Comparison of ENCODE assay signal across 21 cellular contexts in genomic region chr4:65510976-65511375, GRCh38.
DNase-seq lines count a peak whose midpoint lies in the region; ATAC-seq, FAIRE-seq and TF ChIP-seq lines count a peak whose summit lies in the region.
"Had no signal": no experiment of that assay in that cellular context is flagged by ENCODE, and none has a peak within 500 bp of the region (broad histone marks: within the 10 kb centered on the region; RNA-seq: fewer than 3 reads in every experiment).

No MANE protein-coding gene starts in this region.

- H3K27ac ChIP-seq in breast epithelium (no peak overlapping the region), astrocyte (ENCODE audit: low read depth, low read length) (peak overlapping the region; percentile 59), foreskin keratinocyte (peak overlapping the region; percentile 20), esophagus muscularis mucosa (replicated peaks in 1 of 4) (no peak overlapping the region)
- H3K27ac ChIP-seq: 22Rv1, coronary artery, hepatocyte, KMS-11, thoracic aorta had no signal

- peaks cover 6% of the 10 kb centered on the region for H3K79me2 ChIP-seq in astrocyte (ENCODE audit: insufficient read depth, low read length)
- H3K79me2 ChIP-seq: hepatocyte had no signal

- H2AFZ ChIP-seq in astrocyte (ENCODE audit: low read depth, low read length) = no peak overlapping the region
- H2AFZ ChIP-seq: hepatocyte had no signal

- no peaks in the 10 kb centered on the region for H3K4me1 ChIP-seq in breast epithelium
- H3K4me1 ChIP-seq in astrocyte (ENCODE audit: insufficient read depth, low read length) = peaks cover 34% of the 10 kb centered on the region
- peaks cover 27% of the 10 kb centered on the region for H3K4me1 ChIP-seq in foreskin keratinocyte
- H3K4me1 ChIP-seq in esophagus muscularis mucosa = no peaks in the 10 kb centered on the region

- H3K9ac ChIP-seq in astrocyte (ENCODE audit: low read length) = peak overlapping the region; percentile 17
- H3K9ac ChIP-seq: KMS-11 had no signal

- CTCF ChIA-PET in MCF 10A (lab: Yijun Ruan, JAX) = interaction anchor here (0.6 kb wide), 1 partner anchor 75 kb away, joined by 3 read pairs; no protein-coding TSS in a partner anchor

- no peaks in the 10 kb centered on the region for H4K20me1 ChIP-seq in astrocyte (ENCODE audit: insufficient read depth, low read length)

- FAIRE-seq in astrocyte (lab: Jason Lieb, UNC) = no peak

- H3K27me3 Mint-ChIP-seq in MCF 10A (ENCODE audit: insufficient read depth, unreplicated experiment) (no peaks in the 10 kb centered on the region), astrocyte (ENCODE audit: low read depth, unreplicated experiment) (no peaks in the 10 kb centered on the region), type B pancreatic cell (no peaks in the 10 kb centered on the region)
- H3K27me3 Mint-ChIP-seq: T-helper 17 cell had no signal

- intact Hi-C loops in MCF 10A (cut with micrococcal nuclease) = no loop called here
- intact Hi-C loops in breast epithelium (cut with DNase I; ENCODE audit: low total_unique reads) = no loop called here
- intact Hi-C loops in esophagus muscularis mucosa (cut with DNase I) = no loop called here

- ATAC-seq in foreskin keratinocyte = peak; percentile 96
- ATAC-seq: T-helper 17 cell had no signal

- no peaks in the 10 kb centered on the region for H3K27me3 ChIP-seq in breast epithelium
- H3K27me3 ChIP-seq in astrocyte (ENCODE audit: insufficient read depth, low read length) = no peaks in the 10 kb centered on the region
- no peaks in the 10 kb centered on the region for H3K27me3 ChIP-seq in foreskin keratinocyte
- H3K27me3 ChIP-seq in esophagus muscularis mucosa = no peaks in the 10 kb centered on the region
- H3K27me3 ChIP-seq: hepatocyte had no signal

- H3K27ac Mint-ChIP-seq in MCF 10A (ENCODE audit: low read depth, unreplicated experiment) (peak overlapping the region; percentile 86), astrocyte (ENCODE audit: unreplicated experiment) (peak overlapping the region; percentile 34), type B pancreatic cell (no peak overlapping the region)
- H3K27ac Mint-ChIP-seq: CD14-positive monocyte, T-helper 17 cell had no signal

- H3K36me3 Mint-ChIP-seq in MCF 10A (ENCODE audit: insufficient read depth, unreplicated experiment) (no peaks in the 10 kb centered on the region), astrocyte (ENCODE audit: low read depth, unreplicated experiment) (no peaks in the 10 kb centered on the region), type B pancreatic cell (no peaks in the 10 kb centered on the region)
- H3K36me3 Mint-ChIP-seq: CD14-positive monocyte had no signal

- H3K4me3 Mint-ChIP-seq in MCF 10A (ENCODE audit: unreplicated experiment) (no peak overlapping the region), astrocyte (ENCODE audit: unreplicated experiment) (no peak overlapping the region), type B pancreatic cell (no peak overlapping the region)
- H3K4me3 Mint-ChIP-seq: CD14-positive monocyte, T-helper 17 cell had no signal

- no peaks in the 10 kb centered on the region for H3K9me3 ChIP-seq in breast epithelium
- no peaks in the 10 kb centered on the region for H3K9me3 ChIP-seq in astrocyte (ENCODE audit: insufficient read depth, low read depth, low read length)
- no peaks in the 10 kb centered on the region for H3K9me3 ChIP-seq in esophagus muscularis mucosa
- H3K9me3 ChIP-seq: thoracic aorta had no signal

- no TSS peak for BruUV-seq in MCF 10A (replicated peaks; lab: Mats Ljungman, UMichigan)

- DNase-seq in MCF 10A (ENCODE audit: unreplicated experiment) = peak; percentile 80
- no peak for DNase-seq in breast epithelium (ENCODE audit: low spot score in 2 of 2)
- peak; percentile 87 for DNase-seq in astrocyte (ENCODE audit: low read depth)
- peak; percentile 64 to 83 for DNase-seq in foreskin keratinocyte
- DNase-seq in type B pancreatic cell (ENCODE audit: extremely low spot score, unreplicated experiment) = no peak
- no peak for DNase-seq in midbrain (lab: John Stamatoyannopoulos, UW)
- no peak for DNase-seq in esophagus muscularis mucosa (ENCODE audit: extremely low spot score)
- no peak for DNase-seq in T-helper 1 cell
- DNase-seq: activated gamma-delta T cell; NCI-H2171 treated with DMSO at 0.1 percent for 48 hours; occipital lobe; SHP77 treated with DMSO at 0.1 percent for 48 hours; stimulated activated CD4-positive, alpha-beta T cell treated with anti-CD3 and anti-CD28 coated beads, Interleukin-4, amount 100 ng/mL, for 24 hours; stimulated activated CD8-positive, alpha-beta memory T cell treated with anti-CD3 and anti-CD28 coated beads, Interleukin-4, amount 100 ng/mL, for 48 hours; T-helper 17 cell had no signal

- H3K36me3 ChIP-seq in breast epithelium (no peaks in the 10 kb centered on the region), astrocyte (ENCODE audit: insufficient read depth, low read length) (no peaks in the 10 kb centered on the region), esophagus muscularis mucosa (no peaks in the 10 kb centered on the region)
- H3K36me3 ChIP-seq: thoracic aorta had no signal

- POLR2A ChIA-PET in MCF 10A (lab: Yijun Ruan, JAX) = no interaction called here

- H3K4me2 ChIP-seq in astrocyte (ENCODE audit: low read length) = peak overlapping the region; percentile 19
- H3K4me2 ChIP-seq: hepatocyte, KMS-11 had no signal

- no peak for TF ChIP-seq EP300 in esophagus muscularis mucosa (IDR thresholded peaks at IDR 0.05)

- peaks cover 37% of the 10 kb centered on the region for H3K4me1 Mint-ChIP-seq in MCF 10A (ENCODE audit: insufficient read depth, unreplicated experiment)
- H3K4me1 Mint-ChIP-seq in astrocyte (ENCODE audit: low read depth, unreplicated experiment) = peaks cover 18% of the 10 kb centered on the region
- H3K4me1 Mint-ChIP-seq in type B pancreatic cell (ENCODE audit: unreplicated experiment) = no peaks in the 10 kb centered on the region
- H3K4me1 Mint-ChIP-seq: CD14-positive monocyte, T-helper 17 cell had no signal

- H3K4me3 ChIP-seq in breast epithelium (no peak overlapping the region), astrocyte (ENCODE audit: insufficient read depth, low read depth, low read length) (no peak overlapping the region), esophagus muscularis mucosa (no peak overlapping the region)
- H3K4me3 ChIP-seq: coronary artery, hepatocyte, thoracic aorta had no signal

- H3K9me3 Mint-ChIP-seq in MCF 10A (ENCODE audit: unreplicated experiment) (no peaks in the 10 kb centered on the region), astrocyte (ENCODE audit: unreplicated experiment) (peaks cover 4% of the 10 kb centered on the region), type B pancreatic cell (no peaks in the 10 kb centered on the region)

- WGBS in esophagus muscularis mucosa = 68% methylated on average over 1 of the region's 1 CpG

- TF ChIP-seq CTCF in MCF 10A (IDR thresholded peaks at IDR 0.05; ENCODE audit: unreplicated experiment) (no peak), breast epithelium (IDR thresholded peaks at IDR 0.05) (no peak), astrocyte (IDR thresholded peaks at IDR 0.05; ENCODE audit: insufficient read depth, low read depth, low read length) (no peak), foreskin keratinocyte (conservative IDR thresholded peaks at IDR 0.05) (no peak), type B pancreatic cell (conservative IDR thresholded peaks at IDR 0.05) (no peak), esophagus muscularis mucosa (IDR thresholded peaks at IDR 0.05) (no peak)

- TF ChIP-seq POLR2A in breast epithelium (IDR thresholded peaks at IDR 0.05) (no peak), esophagus muscularis mucosa (IDR thresholded peaks at IDR 0.05; ENCODE audit: low read depth) (no peak)

Comparison
In these comparisons a context has a peak if more than half of its experiments do, and no peak if none do; other contexts are left out.
1. DNase-seq: peak in MCF 10A (single experiment), astrocyte (single experiment) and foreskin keratinocyte (2 of 2); none in breast epithelium (0 of 2), type B pancreatic cell (single experiment), midbrain (single experiment), esophagus muscularis mucosa (single experiment) and T-helper 1 cell (0 of 5).
2. H3K27ac ChIP-seq: peak in astrocyte (single experiment) and foreskin keratinocyte (single experiment); none in breast epithelium (0 of 2) and esophagus muscularis mucosa (0 of 4).